In the genomic region with DNA sequence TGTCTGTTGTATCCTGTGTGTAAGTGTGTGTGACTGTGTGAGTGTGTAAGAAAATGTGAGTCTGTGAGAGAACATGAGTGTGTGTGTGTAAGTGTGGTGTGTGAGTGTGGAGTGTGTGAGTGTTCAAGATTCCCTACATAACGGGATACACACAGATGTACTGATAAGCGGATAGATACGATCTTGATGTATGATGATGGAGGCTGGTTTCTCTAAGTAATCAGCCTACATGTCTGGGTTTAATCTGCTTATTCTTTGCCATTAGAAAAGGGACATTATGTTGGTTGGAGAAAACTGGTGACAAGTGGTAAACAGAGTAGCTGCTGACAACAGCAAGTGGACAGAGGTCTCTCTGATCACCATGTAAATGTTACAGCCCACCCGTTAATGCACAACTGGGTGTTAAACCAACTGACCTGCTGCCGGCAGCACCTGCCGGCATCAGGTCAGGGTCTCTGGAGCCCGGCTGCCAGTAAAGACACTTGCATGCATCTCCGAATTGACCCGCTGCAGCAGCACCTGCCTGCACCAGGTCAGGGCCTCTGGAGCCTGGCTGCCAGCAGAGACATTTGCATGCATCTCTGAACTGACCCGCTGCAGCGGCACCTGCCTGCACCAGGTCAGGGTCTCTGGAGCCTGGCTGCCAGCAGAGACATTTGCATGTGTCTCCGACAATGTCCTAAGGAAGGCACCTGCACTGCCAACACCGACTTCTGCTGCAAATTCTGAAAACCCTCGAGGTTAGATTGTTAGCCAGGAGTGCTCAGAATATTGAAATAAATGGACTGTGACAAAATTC, we compare ENCODE assay signal across 16 cellular contexts.
A peak's percentile ranks its signal among the peaks of the same experiment; 100 is the strongest.
DNase-seq lines count a peak whose midpoint lies in the region; ATAC-seq, FAIRE-seq and TF ChIP-seq lines count a peak whose summit lies in the region.
"Had no signal": no experiment of that assay in that cellular context is flagged by ENCODE, and none has a peak within 500 bp of the region (broad histone marks: within the 10 kb centered on the region; RNA-seq: fewer than 3 reads in every experiment).

No MANE protein-coding gene starts in this region.

- H3K27ac ChIP-seq in tibial artery, result no peak overlapping the region
- H3K27ac ChIP-seq in mesenchymal stem cell (ENCODE audit: low read length, poor library complexity, severe bottlenecking), result no peak overlapping the region
- H3K27ac ChIP-seq: 22Rv1, ascending aorta, esophagus squamous epithelium, KMS-11, SK-N-MC had no signal

- H3K27me3 ChIP-seq in bronchial epithelial cell (ENCODE audit: control insufficient read depth, insufficient read depth, low read length) (no peaks in the 10 kb centered on the region), tibial artery (no peaks in the 10 kb centered on the region), mesenchymal stem cell (ENCODE audit: control insufficient read depth in 1 of 2, insufficient read depth in 1 of 2, low read length in 2 of 2) (no peaks in the 10 kb centered on the region)
- H3K27me3 ChIP-seq: ascending aorta, esophagus squamous epithelium had no signal

- ATAC-seq in HG02763 (IDR thresholded peaks at IDR 0.05; ENCODE audit: unreplicated experiment), result peak; percentile 88

- peaks cover 2% of the 10 kb centered on the region for H3K36me3 ChIP-seq in bronchial epithelial cell (ENCODE audit: control insufficient read depth, insufficient read depth, low read length)
- H3K36me3 ChIP-seq in tibial artery, result peaks cover 0 to 8% (median 0%) of the 10 kb centered on the region in 3 donors
- H3K36me3 ChIP-seq in mesenchymal stem cell (ENCODE audit: control insufficient read depth in 1 of 2, insufficient read depth in 2 of 2, low read depth in 1 of 2, low read length in 2 of 2), result peaks cover 9 to 28% of the 10 kb centered on the region in 2 experiments

- H3K9ac ChIP-seq in mesenchymal stem cell (ENCODE audit: low read length), result no peak overlapping the region
- H3K9ac ChIP-seq: KMS-11 had no signal

- WGBS in mesenchymal stem cell, result 86% methylated on average over 13 of the region's 14 CpGs

- no peak overlapping the region for H3K18ac ChIP-seq in mesenchymal stem cell (ENCODE audit: low read depth in 1 of 2, low read length in 2 of 2)

- no peak overlapping the region for H2BK5ac ChIP-seq in mesenchymal stem cell (ENCODE audit: low read depth, low read length, poor library complexity, severe bottlenecking)

- H3K4me1 ChIP-seq in tibial artery, result peaks cover 0 to 6% (median 0%) of the 10 kb centered on the region in 4 donors
- peaks cover 15% of the 10 kb centered on the region for H3K4me1 ChIP-seq in mesenchymal stem cell (ENCODE audit: control insufficient read depth, insufficient read depth, low read depth, low read length)
- H3K4me1 ChIP-seq: ascending aorta had no signal

- no peak overlapping the region for H3K4ac ChIP-seq in mesenchymal stem cell (ENCODE audit: low read depth in 1 of 2, low read length in 2 of 2)

- DNase-seq in NCI-H82 (lab: John Stamatoyannopoulos, UW) (peak; percentile 2), NCI-H82 treated with DMSO at 0.1 percent for 48 hours (lab: John Stamatoyannopoulos, UW; ENCODE audit: unreplicated experiment) (no peak), bronchial epithelial cell (ENCODE audit: low read depth) (no peak), posterior vena cava (ENCODE audit: low spot score) (peak; percentile 26), tibial artery (no peak), dermis blood vessel endothelial cell (no peak), mesenchymal stem cell (no peak)
- DNase-seq: activated gamma-delta T cell; esophagus squamous epithelium; NCI-H2227 treated with DMSO at 0.1 percent for 48 hours; stimulated activated CD4-positive, alpha-beta T cell treated with anti-CD3 and anti-CD28 coated beads, Interleukin-4, amount 100 ng/mL, for 24 hours had no signal

- H4K91ac ChIP-seq in mesenchymal stem cell (ENCODE audit: low read length), result no peak overlapping the region

- H2BK12ac ChIP-seq in mesenchymal stem cell (ENCODE audit: low read length in 2 of 2), result no peak overlapping the region

- no peaks in the 10 kb centered on the region for H3K9me3 ChIP-seq in tibial artery
- no peaks in the 10 kb centered on the region for H3K9me3 ChIP-seq in mesenchymal stem cell (ENCODE audit: control insufficient read depth, low read length)
- H3K9me3 ChIP-seq: ascending aorta, esophagus squamous epithelium had no signal

- H3K4me3 ChIP-seq in bronchial epithelial cell (ENCODE audit: low read depth, low read length) (no peak overlapping the region), tibial artery (no peak overlapping the region), mesenchymal stem cell (ENCODE audit: insufficient read depth in 1 of 2, low read depth in 1 of 2, low read length in 2 of 2) (no peak overlapping the region)
- H3K4me3 ChIP-seq: ascending aorta, esophagus squamous epithelium, SK-N-MC had no signal

- intact Hi-C loops in posterior vena cava (cut with DNase I) (loop anchor here in 1 of 2 donors (5.0 kb wide), 1 partner anchor 393 kb away; no protein-coding TSS in a partner anchor), tibial artery (cut with DNase I; ENCODE audit: low total_unique reads) (no loop called here)

- H3K79me1 ChIP-seq in mesenchymal stem cell (replicated peaks; ENCODE audit: low read length, poor library complexity, severe bottlenecking), result peaks cover 13% of the 10 kb centered on the region

- H2BK15ac ChIP-seq in mesenchymal stem cell (ENCODE audit: low read depth, poor library complexity, severe bottlenecking), result no peak overlapping the region

- H2BK120ac ChIP-seq in mesenchymal stem cell (ENCODE audit: low read depth, low read length), result no peak overlapping the region

- H3K4me2 ChIP-seq in mesenchymal stem cell (ENCODE audit: low read length, poor library complexity, severe bottlenecking), result no peak overlapping the region
- H3K4me2 ChIP-seq: KMS-11 had no signal

- no peak for TF ChIP-seq CTCF in bronchial epithelial cell (IDR thresholded peaks at IDR 0.05; ENCODE audit: insufficient read depth, low read length, severe bottlenecking)
- TF ChIP-seq CTCF in tibial artery (IDR thresholded peaks at IDR 0.05), result no peak

- peak; percentile 55 for FAIRE-seq in bronchial epithelial cell (lab: Jason Lieb, UNC)

- no peak overlapping the region for H2AFZ ChIP-seq in mesenchymal stem cell (ENCODE audit: low read depth, low read length)

- no peak overlapping the region for H2AK5ac ChIP-seq in mesenchymal stem cell (ENCODE audit: low read length, severe bottlenecking)

- no peak overlapping the region for H4K8ac ChIP-seq in mesenchymal stem cell (ENCODE audit: low read length)

- H3K14ac ChIP-seq in mesenchymal stem cell (ENCODE audit: low read length in 2 of 2), result no peak overlapping the region

- no peak overlapping the region for H3K23ac ChIP-seq in mesenchymal stem cell (ENCODE audit: low read length in 2 of 2)

Comparison
In these comparisons a context has a peak if more than half of its experiments do, and no peak if none do; other contexts are left out.
1. DNase-seq: peak in NCI-H82 (single experiment) and posterior vena cava (single experiment); none in NCI-H82 treated with DMSO at 0.1 percent for 48 hours (single experiment), bronchial epithelial cell (single experiment), tibial artery (0 of 2), dermis blood vessel endothelial cell (single experiment) and mesenchymal stem cell (single experiment).